Comparison of ENCODE assay signal across 16 cellular contexts in the genomic region with DNA sequence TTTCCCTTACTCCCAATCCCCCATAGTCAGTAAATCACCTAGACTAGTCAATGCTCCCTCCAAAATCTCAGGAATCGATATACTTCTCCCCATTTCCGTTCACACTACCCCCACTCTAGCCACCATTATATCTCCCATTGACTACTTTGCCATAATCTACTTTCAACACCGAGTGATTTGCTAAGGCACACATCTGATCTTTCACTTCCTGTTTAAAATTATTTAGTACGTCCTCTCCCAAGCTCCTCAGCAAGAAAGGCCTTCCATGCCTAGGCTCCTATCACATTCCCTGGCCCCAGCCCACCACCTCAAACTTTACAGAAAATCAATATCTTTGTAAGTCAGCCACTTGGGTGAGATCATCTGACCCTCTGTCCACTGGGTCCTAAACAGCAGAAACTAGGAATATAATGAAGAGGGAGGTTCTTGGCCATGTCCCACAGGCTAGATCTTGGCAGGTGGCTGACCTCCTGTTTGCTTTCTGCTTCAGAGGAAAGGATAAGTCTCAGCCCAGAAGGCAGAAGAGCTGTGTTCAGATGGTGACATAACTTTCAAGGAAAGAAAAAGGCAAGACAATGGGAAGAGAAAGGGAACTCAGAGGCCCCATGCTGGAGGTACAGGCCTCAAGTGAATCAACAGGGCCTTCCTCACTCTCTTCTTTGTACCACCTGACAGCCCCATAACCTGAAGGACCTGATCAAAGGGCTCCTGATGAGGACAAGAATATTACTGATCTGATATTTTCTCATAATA.
"Had no signal": no experiment of that assay in that cellular context is flagged by ENCODE, and none has a peak within 500 bp of the region (broad histone marks: within the 10 kb centered on the region; RNA-seq: fewer than 3 reads in every experiment).

No MANE protein-coding gene starts in this region.

- H3K9me3 ChIP-seq: breast epithelium, esophagus muscularis mucosa, thoracic aorta had no signal

- H3K27ac ChIP-seq: breast epithelium, esophagus muscularis mucosa, thoracic aorta had no signal

- H3K4me1 Mint-ChIP-seq: activated naive CD8-positive, alpha-beta T cell treated with anti-CD3 and anti-CD28 coated beads, Interleukin-2, amount 10 ng/mL, durations not matched to agents 7 days and 5 days had no signal

- H3K36me3 ChIP-seq: breast epithelium, esophagus muscularis mucosa, thoracic aorta had no signal

- ATAC-seq: activated CD4-positive, CD25-positive, alpha-beta regulatory T cell treated with anti-CD3 and anti-CD28 coated beads, Interleukin-2, amount 50 U/mL, for 24 hours; left cardiac atrium had no signal

- H3K4me3 Mint-ChIP-seq: activated naive CD8-positive, alpha-beta T cell treated with anti-CD3 and anti-CD28 coated beads, Interleukin-2, amount 10 ng/mL, durations not matched to agents 7 days and 5 days; activated T-cell treated with anti-CD3 and anti-CD28 coated beads, Interleukin-2, amount 50 U/mL, for 24 hours; stimulated activated naive CD8-positive, alpha-beta T cell treated with anti-CD3 and anti-CD28 coated beads, Interleukin-15, Interleukin-2, amounts not matched to agents 100 ng/mL and 50 ng/mL, for 24 hours had no signal

- H3K9me3 Mint-ChIP-seq: activated naive CD8-positive, alpha-beta T cell treated with anti-CD3 and anti-CD28 coated beads, Interleukin-2, amount 10 ng/mL, durations not matched to agents 7 days and 5 days; activated T-cell treated with anti-CD3 and anti-CD28 coated beads, Interleukin-2, amount 50 U/mL, for 24 hours; stimulated activated naive CD8-positive, alpha-beta T cell treated with anti-CD3 and anti-CD28 coated beads, Interleukin-15, Interleukin-2, amounts not matched to agents 100 ng/mL and 50 ng/mL, for 24 hours had no signal

- FAIRE-seq: endometrium, TTC549 had no signal

- H3K4me1 ChIP-seq: breast epithelium, esophagus muscularis mucosa had no signal

- H3K27me3 ChIP-seq: breast epithelium, esophagus muscularis mucosa had no signal

- H3K36me3 Mint-ChIP-seq: activated naive CD8-positive, alpha-beta T cell treated with anti-CD3 and anti-CD28 coated beads, Interleukin-2, amount 10 ng/mL, durations not matched to agents 7 days and 5 days had no signal

- H3K4me3 ChIP-seq: breast epithelium, esophagus muscularis mucosa, thoracic aorta had no signal

- DNase-seq: activated gamma-delta T cell; activated naive CD8-positive, alpha-beta T cell treated with anti-CD3 and anti-CD28 coated beads, Interleukin-2, amount 10 ng/mL, durations not matched to agents 7 days and 5 days; activated T-cell treated with anti-CD3 and anti-CD28 coated beads, Interleukin-2, amount 50 U/mL, for 24 hours; anterior cingulate cortex; foreskin fibroblast; glutamatergic neuron; left cardiac atrium; mammary epithelial cell; stimulated activated CD4-positive, alpha-beta T cell treated with anti-CD3 and anti-CD28 coated beads, Interleukin-4, amount 100 ng/mL, for 24 hours had no signal

- H3K27ac Mint-ChIP-seq: activated naive CD8-positive, alpha-beta T cell treated with anti-CD3 and anti-CD28 coated beads, Interleukin-2, amount 10 ng/mL, durations not matched to agents 7 days and 5 days; activated T-cell treated with anti-CD3 and anti-CD28 coated beads, Interleukin-2, amount 50 U/mL, for 24 hours; stimulated activated naive CD8-positive, alpha-beta T cell treated with anti-CD3 and anti-CD28 coated beads, Interleukin-15, Interleukin-2, amounts not matched to agents 100 ng/mL and 50 ng/mL, for 24 hours had no signal
